Comparison of ENCODE assay signal across 8 cellular contexts in the genomic region with DNA sequence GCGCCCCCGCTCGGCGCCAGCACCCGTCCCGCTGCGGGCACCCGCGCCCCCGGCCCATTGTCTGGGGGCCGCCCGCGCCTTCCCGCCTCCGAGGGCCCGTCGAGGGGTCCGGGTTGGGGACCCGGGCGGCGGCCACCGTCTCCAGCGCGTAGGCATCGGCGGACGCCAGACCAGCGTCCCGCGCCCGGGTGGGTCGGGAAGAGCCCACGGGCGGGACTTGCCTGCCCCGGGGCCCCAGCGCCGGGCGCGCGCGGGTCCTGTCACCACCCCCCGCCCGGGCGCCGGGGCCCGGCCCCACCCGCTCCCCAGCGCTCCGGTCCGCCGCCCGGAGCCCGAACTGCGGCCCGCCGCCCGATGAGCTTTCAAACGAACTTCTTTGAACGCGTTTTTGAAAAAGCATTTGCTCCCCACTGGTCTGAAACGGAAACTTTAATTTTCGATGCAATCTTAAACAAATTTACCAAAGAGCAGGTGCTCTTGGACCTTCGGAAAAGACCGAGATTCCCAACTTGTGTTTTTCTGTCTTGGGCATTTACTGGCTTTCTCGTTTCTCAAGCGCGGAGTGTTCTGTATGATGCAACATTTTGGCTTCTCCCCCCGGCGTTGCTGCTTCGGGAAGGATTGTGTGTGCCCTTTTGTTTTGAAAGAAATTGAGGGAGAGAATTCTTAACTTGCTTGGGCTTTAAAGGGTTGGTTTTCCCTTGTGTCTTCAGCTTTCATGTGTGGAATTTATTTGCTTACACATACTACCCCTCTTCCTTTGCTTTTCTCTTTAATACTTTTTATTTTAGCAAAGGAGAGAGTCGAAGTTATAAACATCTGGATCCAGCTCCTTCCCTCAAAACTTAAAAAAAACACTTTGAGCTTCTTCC. TPM values are rescaled to one million over a fixed set of nuclear protein-coding genes. Genes with fewer than 3 reads are reported as not detected.
DNase-seq lines count a peak whose midpoint lies in the region; ATAC-seq and TF ChIP-seq lines count a peak whose summit lies in the region.

No MANE protein-coding gene starts in this region.

- H3K4me3 ChIP-seq in BE2C (ENCODE audit: low read depth, low read length) (peak overlapping the region; percentile 89), HUES6 (ENCODE audit: low read depth, low read length) (peak overlapping the region; percentile 87), lower leg skin (ENCODE audit: low read depth, poor library complexity, severe bottlenecking) (peak overlapping the region; percentile 67)

- H3K36me3 ChIP-seq in BE2C (no peaks in the 10 kb centered on the region), HUES6 (ENCODE audit: control insufficient read depth, insufficient read depth, low read length) (peaks cover 9% of the 10 kb centered on the region)

- peak overlapping the region; percentile 89 for H3K9ac ChIP-seq in HUES6 (ENCODE audit: low read length)

- no peaks in the 10 kb centered on the region for H3K27me3 ChIP-seq in BE2C
- no peaks in the 10 kb centered on the region for H3K27me3 ChIP-seq in HUES6 (ENCODE audit: control insufficient read depth, insufficient read depth, low read length)

- intact Hi-C loops in lower leg skin (cut with DNase I; ENCODE audit: low total_unique reads), result no loop called here

- TF ChIP-seq CTCF in BE2C (IDR thresholded peaks at IDR 0.05; ENCODE audit: low read depth, low read length) (no peak), lower leg skin (IDR thresholded peaks at IDR 0.05) (no peak)

- ATAC-seq in GM18909 (IDR thresholded peaks at IDR 0.05; ENCODE audit: poor library complexity, unreplicated experiment), result peak; percentile 12

- TF ChIP-seq POLR2A in lower leg skin (IDR thresholded peaks at IDR 0.05), result no peak

- no peaks in the 10 kb centered on the region for H3K9me3 ChIP-seq in BE2C
- H3K9me3 ChIP-seq in HUES6 (ENCODE audit: control insufficient read depth, insufficient read depth, low read depth, low read length), result no peaks in the 10 kb centered on the region

- WGBS in lower leg skin, 2 donors, result 0 to 1% methylated on average over 43 to 58 of the region's 71 CpGs

- H3K4me1 ChIP-seq in BE2C, result peaks cover 5% of the 10 kb centered on the region
- peaks cover 46% of the 10 kb centered on the region for H3K4me1 ChIP-seq in HUES6 (ENCODE audit: control insufficient read depth, insufficient read depth, low read length)

- H3K27ac ChIP-seq in HUES6 (ENCODE audit: low read depth, low read length) (peak overlapping the region; percentile 76), cingulate gyrus (ENCODE audit: low read depth, low read length) (peak overlapping the region; percentile 75), substantia nigra (ENCODE audit: low read depth, low read length, poor library complexity, severe bottlenecking) (peak overlapping the region; percentile 93)

- DNase-seq in BE2C, result peak; percentile 18
- DNase-seq in SKM-1 treated with dmso at 0.1 percent for 144 hours (lab: John Stamatoyannopoulos, UW; ENCODE audit: unreplicated experiment), result peak; percentile 49
- DNase-seq in lower leg skin (ENCODE audit: low spot score in 2 of 2), result peak; percentile 79 to 94
- peak in 24 of 49 donors; percentile 12 to 60 (median 38) for DNase-seq in substantia nigra (lab: John Stamatoyannopoulos, UW)
- DNase-seq in NCI-H2107 (lab: John Stamatoyannopoulos, UW), result no peak

RNA-seq across cellular contexts. Expression of a gene that starts 0.7 kb away (rescaled TPM):
- polyA plus RNA-seq in BE2C (2012; ENCODE audit: insufficient read depth, insufficient read length, low read depth), result 73.5 TPM
- total RNA-seq in lower leg skin, result 10 to 100 TPM; 32.0 to 97.3 (median 60.7) TPM
